12 cellular contexts compared by ENCODE assay signal in the genomic region with DNA sequence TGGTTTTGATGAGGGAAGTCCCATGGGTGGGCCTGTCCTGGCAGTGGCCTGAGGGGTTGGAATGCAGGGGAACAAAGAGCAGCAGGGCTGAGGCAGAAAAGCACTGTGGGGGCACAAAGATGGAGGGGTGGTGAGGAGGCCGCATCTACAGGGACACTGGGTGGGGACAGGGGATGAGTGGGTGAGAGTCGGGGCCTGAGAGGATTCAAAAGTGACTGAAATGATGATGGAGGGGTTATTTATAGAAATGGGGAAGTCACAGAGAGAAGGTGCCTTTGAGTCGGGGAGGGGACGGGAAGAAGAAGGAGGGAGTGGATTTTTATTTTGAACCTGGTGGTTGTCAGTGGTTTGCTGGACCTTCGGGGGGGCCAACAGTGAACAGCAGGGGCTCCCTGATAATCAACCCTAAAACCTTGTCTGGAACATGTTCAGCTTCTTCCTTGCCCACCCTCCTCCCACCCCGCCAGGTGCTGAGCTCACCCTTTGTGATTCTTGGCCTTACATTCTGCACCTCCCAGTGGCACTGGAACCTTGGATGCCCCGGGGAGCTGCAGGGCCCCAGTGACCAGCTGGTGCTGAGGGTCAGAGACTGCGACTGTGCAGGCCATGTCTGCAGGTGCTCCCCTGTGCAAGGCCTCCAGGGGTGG.
DNase-seq lines count a peak whose midpoint lies in the region; ATAC-seq and TF ChIP-seq lines count a peak whose summit lies in the region.
"Had no signal": no experiment of that assay in that cellular context is flagged by ENCODE, and none has a peak within 500 bp of the region (broad histone marks: within the 10 kb centered on the region; RNA-seq: fewer than 3 reads in every experiment).

No MANE protein-coding gene starts in this region.

- ATAC-seq in HG02981 (IDR thresholded peaks at IDR 0.05; ENCODE audit: unreplicated experiment), result peak; percentile 20
- no peak for ATAC-seq in HG03457 (IDR thresholded peaks at IDR 0.05; ENCODE audit: unreplicated experiment)
- ATAC-seq: CD8-positive, alpha-beta T cell had no signal

- H3K36me3 ChIP-seq in BLaER1 treated with 17β-estradiol and CSF1 and Interleukin-3, amounts not matched to agents 10 nM and 100 nM, result no peaks in the 10 kb centered on the region

- H3K4me2 ChIP-seq in BLaER1 treated with 17β-estradiol and CSF1 and Interleukin-3, amounts not matched to agents 10 nM and 100 nM, result peak overlapping the region; percentile 87 to 100 (median 98)

- peak overlapping the region in 8 of 11 experiments; percentile 26 to 61 (median 41); a peak in 12 of 22 replicates for H3K9ac ChIP-seq in BLaER1 treated with 17β-estradiol and CSF1 and Interleukin-3, amounts not matched to agents 10 nM and 100 nM

- H3K27ac ChIP-seq in BLaER1 treated with 17β-estradiol and CSF1 and Interleukin-3, amounts not matched to agents 10 nM and 100 nM, result peak overlapping the region in 10 of 11 experiments; percentile 18 to 91 (median 71); a peak in 18 of 22 replicates

- H3K9me3 ChIP-seq in BLaER1 treated with 17β-estradiol and CSF1 and Interleukin-3, amounts not matched to agents 10 nM and 100 nM (replicated peaks in 1 of 11), result no peaks in the 10 kb centered on the region

- DNase-seq in SKM-1 (lab: John Stamatoyannopoulos, UW; ENCODE audit: unreplicated experiment) (peak; percentile 96), NCI-H2081 treated with DMSO at 0.1 percent for 48 hours (lab: John Stamatoyannopoulos, UW) (no peak), pons (ENCODE audit: low spot score) (no peak), DMS79 treated with DMSO at 0.1 percent for 48 hours (lab: John Stamatoyannopoulos, UW) (no peak)
- DNase-seq: activated effector memory CD4-positive, alpha-beta T cell treated with anti-CD3 and anti-CD28 coated beads, Interleukin-2, amount 50 U/mL, for 16 hours; CD8-positive, alpha-beta T cell; NCI-H1105 treated with DMSO at 0.1 percent for 48 hours; SW 1271 had no signal

- peak overlapping the region in 4 of 10 experiments; percentile 6 to 20 (median 9); a peak in 3 of 20 replicates for H3K4me3 ChIP-seq in BLaER1 treated with 17β-estradiol and CSF1 and Interleukin-3, amounts not matched to agents 10 nM and 100 nM

- in situ Hi-C loops in GM18951 (cut with MboI; ENCODE audit: low sequenced_read_pairs, unreplicated experiment), result no loop called here

- H3K27me3 ChIP-seq in BLaER1 treated with 17β-estradiol and CSF1 and Interleukin-3, amounts not matched to agents 10 nM and 100 nM, result peaks cover 0 to 18% (median 0%) of the 10 kb centered on the region in 11 experiments; a peak in 4 of 22 replicates

- H4K20me1 ChIP-seq in BLaER1 treated with 17β-estradiol and CSF1 and Interleukin-3, amounts not matched to agents 10 nM and 100 nM, result peaks cover 0 to 8% (median 0%) of the 10 kb centered on the region in 11 experiments; a peak in 1 of 22 replicates

- peaks cover 96 to 99% (median 98%) of the 10 kb centered on the region in 10 experiments for H3K4me1 ChIP-seq in BLaER1 treated with 17β-estradiol and CSF1 and Interleukin-3, amounts not matched to agents 10 nM and 100 nM

- peak; percentile 50 for TF ChIP-seq POLR2A in GM18951 (IDR thresholded peaks at IDR 0.05; ENCODE audit: extremely low read depth, insufficient read depth, insufficient read length)
